Comparison of ENCODE assay signal across 1 cellular context in the genomic region with DNA sequence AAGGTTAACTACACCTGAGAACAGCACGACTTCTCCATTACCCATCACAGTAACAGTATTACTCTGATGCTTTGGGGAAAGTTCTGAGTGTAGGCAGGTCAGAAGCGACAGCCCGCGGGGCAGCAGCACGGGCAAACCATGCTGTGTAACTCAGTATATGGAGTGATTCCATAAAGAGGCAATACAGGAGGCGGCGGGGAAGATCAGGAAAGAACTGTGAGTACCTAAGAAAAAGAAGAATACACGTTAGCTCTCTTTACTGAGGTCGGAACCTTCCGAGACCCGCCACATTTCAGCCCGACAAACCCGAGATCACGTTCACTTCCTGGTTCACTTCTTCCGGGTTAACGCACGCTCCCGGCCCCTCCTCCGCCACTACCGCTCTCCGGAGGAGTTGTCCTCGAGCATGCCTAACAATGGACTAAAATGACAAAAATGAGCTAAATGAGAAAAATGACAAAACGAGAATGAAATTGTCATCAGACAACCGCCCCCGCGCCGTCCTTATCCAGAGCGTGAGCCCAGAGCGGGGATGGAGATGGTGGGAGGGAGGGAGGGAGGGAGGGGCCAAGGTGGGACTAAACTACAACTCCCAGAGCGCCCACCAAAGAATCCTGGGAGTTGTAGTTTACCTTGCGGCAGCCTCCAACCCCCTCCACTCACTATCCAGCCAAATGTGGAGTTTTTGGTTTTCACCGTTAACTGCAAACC.
TF ChIP-seq lines count a peak whose summit lies in the region.

A gene with protein sequence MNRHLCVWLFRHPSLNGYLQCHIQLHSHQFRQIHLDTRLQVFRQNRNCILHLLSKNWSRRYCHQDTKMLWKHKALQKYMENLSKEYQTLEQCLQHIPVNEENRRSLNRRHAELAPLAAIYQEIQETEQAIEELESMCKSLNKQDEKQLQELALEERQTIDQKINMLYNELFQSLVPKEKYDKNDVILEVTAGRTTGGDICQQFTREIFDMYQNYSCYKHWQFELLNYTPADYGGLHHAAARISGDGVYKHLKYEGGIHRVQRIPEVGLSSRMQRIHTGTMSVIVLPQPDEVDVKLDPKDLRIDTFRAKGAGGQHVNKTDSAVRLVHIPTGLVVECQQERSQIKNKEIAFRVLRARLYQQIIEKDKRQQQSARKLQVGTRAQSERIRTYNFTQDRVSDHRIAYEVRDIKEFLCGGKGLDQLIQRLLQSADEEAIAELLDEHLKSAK (minus strand): TSS at position 316 of the 711 bp plus-strand sequence. CDS start 2,669 bp downstream, outside the sequence.

TF ChIP-seq in K562, 482 proteins besides CTCF, POLR2A, EP300 and RAD21 (continued from another document):
- TF ChIP-seq ZBTB40 (IDR thresholded peaks at IDR 0.05) (peak; percentile 99), ZBTB40 (CRISPR knock-in tag; IDR thresholded peaks at IDR 0.05) (no peak), EP400 (IDR thresholded peaks at IDR 0.05) (peak; percentile 73), ETV1 (tag; conservative IDR thresholded peaks at IDR 0.05; ENCODE audit: low read depth) (no peak)
